In the genomic region with DNA sequence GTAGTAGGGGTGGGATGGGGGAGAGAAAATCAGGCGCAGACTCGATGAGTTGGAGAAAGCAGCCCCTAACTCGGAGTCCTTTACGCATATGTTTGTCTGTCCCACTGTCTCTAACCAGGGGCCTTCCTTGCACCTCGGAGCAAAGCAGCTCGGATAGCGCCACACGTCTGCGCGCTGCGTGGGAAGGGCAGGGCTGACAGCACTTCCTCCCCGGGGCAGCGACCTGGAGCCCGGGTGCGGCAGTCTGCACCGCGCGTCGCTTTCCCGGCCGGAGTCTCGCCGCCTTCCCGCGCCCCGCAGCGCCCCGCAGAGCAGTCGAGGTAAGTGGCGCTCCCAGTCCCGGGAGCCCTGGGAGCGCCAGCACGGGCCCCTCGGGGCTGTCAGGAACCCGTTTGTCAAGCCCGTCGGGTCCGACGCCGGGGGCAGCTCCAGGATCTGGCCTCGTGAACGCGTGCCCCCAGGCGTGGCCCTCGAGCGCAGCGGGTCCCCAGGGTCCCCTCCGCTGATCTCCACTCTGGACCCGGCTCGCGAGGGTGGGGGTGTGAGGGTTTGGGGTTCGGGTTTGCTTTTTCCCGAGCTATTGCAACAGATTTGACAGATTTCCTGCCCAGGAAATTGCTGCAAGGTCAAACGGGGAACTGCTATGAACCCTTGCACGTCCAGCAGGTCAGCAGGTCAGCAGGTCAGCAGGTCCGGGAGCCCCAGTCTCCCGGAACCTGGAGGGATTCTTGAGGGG, we compare ENCODE assay signal across 9 cellular contexts. TPM values are rescaled to one million over a fixed set of nuclear protein-coding genes. Genes with fewer than 3 reads are reported as not detected.
A peak's percentile ranks its signal among the peaks of the same experiment; 100 is the strongest.
DNase-seq lines count a peak whose midpoint lies in the region; ATAC-seq, FAIRE-seq and TF ChIP-seq lines count a peak whose summit lies in the region.
"Had no signal": no experiment of that assay in that cellular context is flagged by ENCODE, and none has a peak within 500 bp of the region (broad histone marks: within the 10 kb centered on the region; RNA-seq: fewer than 3 reads in every experiment).

No MANE protein-coding gene starts in this region.

- no peak overlapping the region for H3K27ac Mint-ChIP-seq in MCF 10A (ENCODE audit: low read depth, unreplicated experiment)
- peak overlapping the region; percentile 95 for H3K27ac Mint-ChIP-seq in activated CD8-positive, alpha-beta T cell treated with anti-CD3 and anti-CD28 coated beads, Interleukin-2, amount 10 ng/mL, durations not matched to agents 7 days and 5 days

- intact Hi-C loops in breast epithelium (cut with DNase I; ENCODE audit: low total_unique reads) = no loop called here
- intact Hi-C loops in MCF 10A (cut with micrococcal nuclease) = no loop called here
- intact Hi-C loops in esophagus muscularis mucosa (cut with DNase I) = no loop called here
- intact Hi-C loops in pancreas (cut with DNase I) = no loop called here
- intact Hi-C loops in vagina (cut with DNase I) = no loop called here

- H3K27me3 ChIP-seq in breast epithelium (peaks cover 3 to 16% of the 10 kb centered on the region in 2 donors), esophagus muscularis mucosa (peaks cover 0 to 30% (median 3%) of the 10 kb centered on the region in 4 donors), pancreas (no peaks in the 10 kb centered on the region), vagina (no peaks in the 10 kb centered on the region)

- no peaks in the 10 kb centered on the region for H3K9me3 Mint-ChIP-seq in MCF 10A (ENCODE audit: unreplicated experiment)
- H3K9me3 Mint-ChIP-seq in activated CD8-positive, alpha-beta T cell treated with anti-CD3 and anti-CD28 coated beads, Interleukin-2, amount 10 ng/mL, durations not matched to agents 7 days and 5 days (ENCODE audit: insufficient read depth) = no peaks in the 10 kb centered on the region

- peak overlapping the region; percentile 46 to 67 (median 58) for H3K4me3 ChIP-seq in breast epithelium
- peak overlapping the region; percentile 49 to 61 (median 52) for H3K4me3 ChIP-seq in esophagus muscularis mucosa
- H3K4me3 ChIP-seq in pancreas = peak overlapping the region; percentile 8 to 46 (median 20)
- H3K4me3 ChIP-seq in vagina = peak overlapping the region; percentile 40 to 46

- H3K4me3 Mint-ChIP-seq in MCF 10A (ENCODE audit: unreplicated experiment) = no peak overlapping the region
- peak overlapping the region; percentile 96 for H3K4me3 Mint-ChIP-seq in activated CD8-positive, alpha-beta T cell treated with anti-CD3 and anti-CD28 coated beads, Interleukin-2, amount 10 ng/mL, durations not matched to agents 7 days and 5 days

- POLR2A ChIA-PET in MCF 10A (lab: Yijun Ruan, JAX) = no interaction called here
- POLR2A ChIA-PET in activated CD8-positive, alpha-beta T cell treated with anti-CD3 and anti-CD28 coated beads, Interleukin-2, amount 10 ng/mL, durations not matched to agents 7 days and 5 days (lab: Charles Lee) = interaction anchor here (1.1 to 2.7 kb wide), 6 partner anchors 9 to 46 kb away, joined by 3 to 14 read pairs (median 4); no protein-coding TSS in a partner anchor

- H3K4me1 ChIP-seq in breast epithelium = no peaks in the 10 kb centered on the region
- H3K4me1 ChIP-seq in esophagus muscularis mucosa = peaks cover 0 to 5% (median 2%) of the 10 kb centered on the region in 4 donors
- H3K4me1 ChIP-seq in pancreas = no peaks in the 10 kb centered on the region
- no peaks in the 10 kb centered on the region for H3K4me1 ChIP-seq in vagina

- DNase-seq in breast epithelium (ENCODE audit: low spot score in 2 of 2) (no peak), MCF 10A (ENCODE audit: unreplicated experiment) (no peak), HK-2 (ENCODE audit: unreplicated experiment) (peak; percentile 56), esophagus muscularis mucosa (ENCODE audit: extremely low spot score) (peak; percentile 92), pancreas (peak in 5 of 6 donors; percentile 10 to 66 (median 34)), vagina (ENCODE audit: extremely low spot score in 2 of 2) (no peak), SKM-1 treated with dmso at 0.1 percent for 144 hours (lab: John Stamatoyannopoulos, UW; ENCODE audit: unreplicated experiment) (no peak)
- DNase-seq in activated CD8-positive, alpha-beta T cell treated with anti-CD3 and anti-CD28 coated beads, Interleukin-2, amount 10 ng/mL, durations not matched to agents 7 days and 5 days = peak; percentile 79

- TF ChIP-seq POLR2A in breast epithelium (IDR thresholded peaks at IDR 0.05) (no peak), esophagus muscularis mucosa (IDR thresholded peaks at IDR 0.05; ENCODE audit: low read depth) (no peak), vagina (IDR thresholded peaks at IDR 0.05) (no peak)

- H3K27ac ChIP-seq in breast epithelium (peak overlapping the region; percentile 45 to 84), esophagus muscularis mucosa (replicated peaks in 1 of 4) (peak overlapping the region; percentile 48 to 83 (median 70)), pancreas (peak overlapping the region in 3 of 4 donors; percentile 18 to 76 (median 68)), vagina (peak overlapping the region; percentile 74)
- H3K27ac ChIP-seq: epithelial cell of prostate had no signal

- no peak for FAIRE-seq in pancreas (lab: Jason Lieb, UNC)

- 4% methylated on average over 19 of the region's 57 CpGs for WGBS in esophagus muscularis mucosa
- 3 to 8% methylated on average over 51 to 57 of the region's 57 CpGs for WGBS in pancreas, 2 donors

- peaks cover 14% of the 10 kb centered on the region for H3K27me3 Mint-ChIP-seq in MCF 10A (ENCODE audit: insufficient read depth, unreplicated experiment)
- H3K27me3 Mint-ChIP-seq in activated CD8-positive, alpha-beta T cell treated with anti-CD3 and anti-CD28 coated beads, Interleukin-2, amount 10 ng/mL, durations not matched to agents 7 days and 5 days (ENCODE audit: low read depth) = no peaks in the 10 kb centered on the region

- TF ChIP-seq CTCF in breast epithelium (IDR thresholded peaks at IDR 0.05) (no peak), MCF 10A (IDR thresholded peaks at IDR 0.05; ENCODE audit: unreplicated experiment) (no peak), esophagus muscularis mucosa (IDR thresholded peaks at IDR 0.05) (no peak), pancreas (IDR thresholded peaks at IDR 0.05) (no peak), vagina (IDR thresholded peaks at IDR 0.05) (no peak)

- no peaks in the 10 kb centered on the region for H3K4me1 Mint-ChIP-seq in MCF 10A (ENCODE audit: insufficient read depth, unreplicated experiment)
- peaks cover 45% of the 10 kb centered on the region for H3K4me1 Mint-ChIP-seq in activated CD8-positive, alpha-beta T cell treated with anti-CD3 and anti-CD28 coated beads, Interleukin-2, amount 10 ng/mL, durations not matched to agents 7 days and 5 days (ENCODE audit: low read depth)

- H3K36me3 Mint-ChIP-seq in MCF 10A (ENCODE audit: insufficient read depth, unreplicated experiment) = no peaks in the 10 kb centered on the region
- H3K36me3 Mint-ChIP-seq in activated CD8-positive, alpha-beta T cell treated with anti-CD3 and anti-CD28 coated beads, Interleukin-2, amount 10 ng/mL, durations not matched to agents 7 days and 5 days (ENCODE audit: low read depth) = peaks cover 32% of the 10 kb centered on the region

- ATAC-seq in activated CD8-positive, alpha-beta T cell treated with anti-CD3 and anti-CD28 coated beads, Interleukin-2, amount 10 ng/mL, durations not matched to agents 7 days and 5 days = peak; percentile 84
- ATAC-seq in pancreas = peak in 3 of 4 donors; percentile 67 to 78 (median 73)

- H3K9me3 ChIP-seq in breast epithelium = no peaks in the 10 kb centered on the region
- H3K9me3 ChIP-seq in esophagus muscularis mucosa = no peaks in the 10 kb centered on the region
- H3K9me3 ChIP-seq in pancreas = no peaks in the 10 kb centered on the region
- no peaks in the 10 kb centered on the region for H3K9me3 ChIP-seq in vagina

- no peak for TF ChIP-seq EP300 in esophagus muscularis mucosa (IDR thresholded peaks at IDR 0.05)

- H3K36me3 ChIP-seq in breast epithelium (no peaks in the 10 kb centered on the region), esophagus muscularis mucosa (no peaks in the 10 kb centered on the region), pancreas (no peaks in the 10 kb centered on the region), vagina (no peaks in the 10 kb centered on the region)

- CTCF ChIA-PET in MCF 10A (lab: Yijun Ruan, JAX) = interaction anchor here (0.7 kb wide), 1 partner anchor 33 kb away, joined by 3 read pairs; no protein-coding TSS in a partner anchor
- CTCF ChIA-PET in activated CD8-positive, alpha-beta T cell treated with anti-CD3 and anti-CD28 coated beads, Interleukin-2, amount 10 ng/mL, durations not matched to agents 7 days and 5 days (lab: Charles Lee) = interaction anchor here (1.2 kb wide), 1 partner anchor 9 kb away, joined by 4 read pairs; no protein-coding TSS in a partner anchor

- no TSS peak for BruUV-seq in MCF 10A (replicated peaks; lab: Mats Ljungman, UMichigan)

RNA-seq across cellular contexts. Expression of a gene that starts 0.6 kb away (rescaled TPM):
- 10 to 100 TPM in 1 of 3 donors, 1 to 10 TPM in 2; 3.5 to 30.1 (median 6.2) TPM for total RNA-seq in breast epithelium
- total RNA-seq in MCF 10A (2022) = not detected in 2 replicates
- total RNA-seq in activated CD8-positive, alpha-beta T cell treated with anti-CD3 and anti-CD28 coated beads, Interleukin-2, amount 10 ng/mL, durations not matched to agents 7 days and 5 days = 10 to 100 TPM; 75.9 to 76.0 TPM
- 1 to 10 TPM; 2.6 to 6.2 (median 5.1) TPM for total RNA-seq in esophagus muscularis mucosa
- total RNA-seq in pancreas = 10 to 100 TPM in 1 of 6 donors, 1 to 10 TPM in 4, under 1 TPM in 1; 0.93 to 12.3 (median 3.6) TPM
- 1 to 10 TPM; 2.1 to 2.4 TPM for polyA plus RNA-seq in pancreas
- total RNA-seq in vagina = 7.4 TPM

Comparison
In these comparisons a context has a peak if more than half of its experiments do, and no peak if none do; other contexts are left out.
1. DNase-seq: peak in HK-2 (single experiment), activated CD8-positive, alpha-beta T cell treated with anti-CD3 and anti-CD28 coated beads, Interleukin-2, amount 10 ng/mL, durations not matched to agents 7 days and 5 days (single experiment), esophagus muscularis mucosa (single experiment) and pancreas (5 of 6); none in breast epithelium (0 of 2), MCF 10A (single experiment), vagina (0 of 2) and SKM-1 treated with dmso at 0.1 percent for 144 hours (single experiment).
2. Peak in every context shown above with its lines, with median percentiles within 50 percentile points of each other: H3K27ac ChIP-seq and H3K4me3 ChIP-seq.